Comparison of ENCODE assay signal across 13 cellular contexts in the genomic region with DNA sequence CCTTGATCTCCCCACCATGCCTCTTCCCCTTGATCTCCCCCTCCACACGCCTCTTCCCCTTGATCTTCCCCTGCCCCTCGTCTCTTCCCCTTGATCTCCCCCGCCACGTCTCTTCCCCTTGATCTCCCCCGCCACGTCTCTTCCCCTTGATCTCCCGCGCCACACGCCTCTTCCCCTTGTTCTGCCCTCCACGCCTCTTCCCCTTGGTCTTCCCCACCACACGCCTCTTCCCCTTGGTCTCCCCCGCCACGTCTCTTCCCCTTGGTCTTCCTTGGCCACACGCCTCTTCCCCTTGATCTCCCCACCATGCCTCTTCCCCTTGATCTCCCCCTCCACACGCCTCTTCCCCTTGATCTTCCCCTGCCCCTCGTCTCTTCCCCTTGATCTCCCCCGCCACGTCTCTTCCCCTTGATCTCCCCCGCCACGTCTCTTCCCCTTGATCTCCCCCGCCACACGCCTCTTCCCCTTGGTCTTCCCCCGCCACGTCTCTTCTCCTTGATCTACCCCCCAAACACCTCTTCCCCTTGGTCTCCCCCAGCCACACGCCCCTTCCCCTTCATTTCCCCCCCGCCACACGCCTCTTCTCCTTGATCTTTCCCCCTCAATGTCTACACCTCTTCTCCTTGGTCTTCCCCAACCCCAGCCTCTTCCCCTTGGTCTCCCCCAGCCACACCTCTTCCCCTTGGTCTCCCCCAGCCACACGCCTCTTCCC. TPM values are rescaled to one million over a fixed set of nuclear protein-coding genes. Genes with fewer than 3 reads are reported as not detected.
DNase-seq lines count a peak whose midpoint lies in the region; ATAC-seq lines count a peak whose summit lies in the region.
"Not testable (repeated sequence)": the region's sequence is repeated elsewhere in the genome, so short reads cannot be mapped to it uniquely, and the experiment has no call there.
"Had no signal": no experiment of that assay in that cellular context is flagged by ENCODE, and none has a peak within 500 bp of the region (broad histone marks: within the 10 kb centered on the region; RNA-seq: fewer than 3 reads in every experiment).

No MANE protein-coding gene starts in this region.

- DNase-seq in CD4-positive, alpha-beta memory T cell; central memory CD8-positive, alpha-beta T cell (ENCODE audit: low spot score in 2 of 2): not testable (repeated sequence)
- DNase-seq in T-helper 17 cell (peak in 1 of 3 donors; percentile 18), cardiac septum (ENCODE audit: low spot score) (peak; percentile 5)
- peak in 6 of 10 donors; percentile 0 to 76 (median 52) for DNase-seq in naive thymus-derived CD8-positive, alpha-beta T cell
- peak; percentile 1 for DNase-seq in stimulated activated CD4-positive, alpha-beta T cell treated with anti-CD3 and anti-CD28 coated beads, Interleukin-4, amount 100 ng/mL, for 1 hour

- H3K27ac ChIP-seq in CD4-positive, alpha-beta memory T cell (ENCODE audit: low read depth, low read length): not testable (repeated sequence)

- H3K27me3 Mint-ChIP-seq in CD4-positive, alpha-beta memory T cell; T-helper 17 cell; activated T-helper 17 cell treated with anti-CD3 and anti-CD28 coated beads, Interleukin-2, amount 50 U/mL, for 72 hours; central memory CD8-positive, alpha-beta T cell; naive thymus-derived CD8-positive, alpha-beta T cell: not testable (repeated sequence)

- intact Hi-C loops in CD4-positive, alpha-beta memory T cell (cut with micrococcal nuclease); cardiac septum (cut with DNase I): not testable (repeated sequence)

- H3K4me3 Mint-ChIP-seq in CD4-positive, alpha-beta memory T cell: peak overlapping the region in 6 of 8 donors; percentile 31 to 82 (median 70)
- peak overlapping the region; percentile 83 for H3K4me3 Mint-ChIP-seq in T-helper 17 cell
- peak overlapping the region; percentile 39 for H3K4me3 Mint-ChIP-seq in activated T-helper 17 cell treated with anti-CD3 and anti-CD28 coated beads, Interleukin-2, amount 50 U/mL, for 72 hours
- peak overlapping the region; percentile 72 for H3K4me3 Mint-ChIP-seq in central memory CD8-positive, alpha-beta T cell
- H3K4me3 Mint-ChIP-seq in naive thymus-derived CD8-positive, alpha-beta T cell: peak overlapping the region in 5 of 10 donors; percentile 51 to 78 (median 59)

- not testable (repeated sequence) for H3K36me3 Mint-ChIP-seq in CD4-positive, alpha-beta memory T cell; T-helper 17 cell (ENCODE audit: low read depth); activated T-helper 17 cell treated with anti-CD3 and anti-CD28 coated beads, Interleukin-2, amount 50 U/mL, for 72 hours (ENCODE audit: low read depth)
- peaks cover 23% of the 10 kb centered on the region for H3K36me3 Mint-ChIP-seq in central memory CD8-positive, alpha-beta T cell (ENCODE audit: insufficient read depth)
- peaks cover 0 to 20% (median 10%) of the 10 kb centered on the region in 3 donors for H3K36me3 Mint-ChIP-seq in naive thymus-derived CD8-positive, alpha-beta T cell

- CTCF ChIA-PET in CD4-positive, alpha-beta memory T cell (lab: Charles Lee; ENCODE audit: partially characterized antibody): not testable (repeated sequence)

- peak overlapping the region in 4 of 7 donors; percentile 82 to 96 (median 87) for H3K27ac Mint-ChIP-seq in CD4-positive, alpha-beta memory T cell
- H3K27ac Mint-ChIP-seq in T-helper 17 cell: not testable (repeated sequence)
- peak overlapping the region; percentile 43 for H3K27ac Mint-ChIP-seq in activated T-helper 17 cell treated with anti-CD3 and anti-CD28 coated beads, Interleukin-2, amount 50 U/mL, for 72 hours
- peak overlapping the region; percentile 89 for H3K27ac Mint-ChIP-seq in central memory CD8-positive, alpha-beta T cell (ENCODE audit: low read depth)
- H3K27ac Mint-ChIP-seq in naive thymus-derived CD8-positive, alpha-beta T cell: peak overlapping the region in 7 of 10 donors; percentile 76 to 99 (median 94)

- H3K9me3 ChIP-seq in CD4-positive, alpha-beta memory T cell (ENCODE audit: control insufficient read depth in 1 of 2, low read length in 2 of 2); T-helper 17 cell (ENCODE audit: control insufficient read depth, low read length, poor library complexity, severe bottlenecking): not testable (repeated sequence)

- H3K27me3 ChIP-seq in CD4-positive, alpha-beta memory T cell (ENCODE audit: insufficient read depth, low read length): not testable (repeated sequence)

- not testable (repeated sequence) for H3K4me3 ChIP-seq in CD4-positive, alpha-beta memory T cell (ENCODE audit: low read length in 2 of 2)

- ATAC-seq in T-helper 17 cell; activated T-helper 17 cell treated with anti-CD3 and anti-CD28 coated beads, Interleukin-2, amount 50 U/mL, for 72 hours (replicated peaks); central memory CD8-positive, alpha-beta T cell (replicated peaks; ENCODE audit: extremely low read depth, poor library complexity, severe bottlenecking): not testable (repeated sequence)
- ATAC-seq in naive thymus-derived CD8-positive, alpha-beta T cell: peak; percentile 49 to 52

- H3K9me3 Mint-ChIP-seq in CD4-positive, alpha-beta memory T cell; activated T-helper 17 cell treated with anti-CD3 and anti-CD28 coated beads, Interleukin-2, amount 50 U/mL, for 72 hours; central memory CD8-positive, alpha-beta T cell: not testable (repeated sequence)
- peaks cover 0 to 11% (median 0%) of the 10 kb centered on the region in 9 donors for H3K9me3 Mint-ChIP-seq in naive thymus-derived CD8-positive, alpha-beta T cell

- not testable (repeated sequence) for H3K36me3 ChIP-seq in CD4-positive, alpha-beta memory T cell (ENCODE audit: insufficient read depth, low read length)

- POLR2A ChIA-PET in CD4-positive, alpha-beta memory T cell (lab: Charles Lee; ENCODE audit: partially characterized antibody); naive thymus-derived CD8-positive, alpha-beta T cell (lab: Charles Lee): not testable (repeated sequence)

- H3K4me1 ChIP-seq in CD4-positive, alpha-beta memory T cell (ENCODE audit: insufficient read depth, low read length): peaks cover 50% of the 10 kb centered on the region

- peaks cover 9 to 58% (median 27%) of the 10 kb centered on the region in 4 donors for H3K4me1 Mint-ChIP-seq in CD4-positive, alpha-beta memory T cell
- H3K4me1 Mint-ChIP-seq in T-helper 17 cell: peaks cover 20% of the 10 kb centered on the region
- H3K4me1 Mint-ChIP-seq in activated T-helper 17 cell treated with anti-CD3 and anti-CD28 coated beads, Interleukin-2, amount 50 U/mL, for 72 hours: not testable (repeated sequence)
- peaks cover 36% of the 10 kb centered on the region for H3K4me1 Mint-ChIP-seq in central memory CD8-positive, alpha-beta T cell
- H3K4me1 Mint-ChIP-seq in naive thymus-derived CD8-positive, alpha-beta T cell: peaks cover 6 to 55% (median 31%) of the 10 kb centered on the region in 4 donors

RNA-seq across cellular contexts. Expression of gene NSMF, which starts 7.7 kb away (rescaled TPM):
- total RNA-seq in CD4-positive, alpha-beta memory T cell: 10 to 100 TPM; 18.3 to 20.9 TPM
- 10 to 100 TPM in 1 of 2 donors, 1 to 10 TPM in 1; 3.8 to 10.6 TPM for polyA plus RNA-seq in CD4-positive, alpha-beta memory T cell
- total RNA-seq in T-helper 17 cell: 10 to 100 TPM; 41.5 to 54.2 TPM
- 10 to 100 TPM; 26.6 to 35.5 TPM for total RNA-seq in activated T-helper 17 cell treated with anti-CD3 and anti-CD28 coated beads, Interleukin-2, amount 50 U/mL, for 72 hours
- 12.2 TPM for total RNA-seq in cardiac septum
- 10 to 100 TPM; 19.1 to 19.3 TPM for total RNA-seq in naive thymus-derived CD8-positive, alpha-beta T cell
- polyA plus RNA-seq in naive thymus-derived CD8-positive, alpha-beta T cell: 10 to 100 TPM in 1 of 3 donors, 1 to 10 TPM in 2; 7.7 to 14.7 (median 8.2) TPM

RNA-seq across cellular contexts. Expression of gene ENTPD8, which starts 10.3 kb away (rescaled TPM):
- not detected for total RNA-seq in CD4-positive, alpha-beta memory T cell
- polyA plus RNA-seq in CD4-positive, alpha-beta memory T cell: not detected
- total RNA-seq in T-helper 17 cell: not detected
- not detected for total RNA-seq in activated T-helper 17 cell treated with anti-CD3 and anti-CD28 coated beads, Interleukin-2, amount 50 U/mL, for 72 hours
- not detected for total RNA-seq in cardiac septum
- not detected for total RNA-seq in naive thymus-derived CD8-positive, alpha-beta T cell
- polyA plus RNA-seq in naive thymus-derived CD8-positive, alpha-beta T cell: not detected
- total RNA-seq: Daoy, IMR-90, PC-3, SJCRH30 had no signal

RNA-seq across cellular contexts. Expression of gene NOXA1, which starts 28.2 kb away (rescaled TPM):
- total RNA-seq in CD4-positive, alpha-beta memory T cell: 1 to 10 TPM; 4.5 to 5.6 TPM
- polyA plus RNA-seq in CD4-positive, alpha-beta memory T cell: under 1 TPM; 0.29 to 1.00 TPM
- total RNA-seq in T-helper 17 cell (1 to 10 TPM; 3.0 to 3.3 TPM), cardiac septum (3.3 TPM)
- total RNA-seq in activated T-helper 17 cell treated with anti-CD3 and anti-CD28 coated beads, Interleukin-2, amount 50 U/mL, for 72 hours: under 1 TPM; 0.39 to 0.58 TPM
- total RNA-seq in naive thymus-derived CD8-positive, alpha-beta T cell: 1 to 10 TPM; 4.1 to 4.5 TPM
- 1 to 10 TPM in 2 of 3 donors, under 1 TPM in 1; 0.75 to 1.1 (median 1.1) TPM for polyA plus RNA-seq in naive thymus-derived CD8-positive, alpha-beta T cell
- total RNA-seq: Daoy, G401, H4, IMR-90, SJCRH30 had no signal

RNA-seq across cellular contexts. Expression of gene EXD3, which starts 28.5 kb away (rescaled TPM):
- 10 to 100 TPM; 21.4 to 21.9 TPM for total RNA-seq in CD4-positive, alpha-beta memory T cell
- polyA plus RNA-seq in CD4-positive, alpha-beta memory T cell: 1 to 10 TPM; 2.5 to 7.1 TPM
- 10 to 100 TPM; 15.4 to 17.8 TPM for total RNA-seq in T-helper 17 cell
- 1 to 10 TPM; 8.8 to 10.0 TPM for total RNA-seq in activated T-helper 17 cell treated with anti-CD3 and anti-CD28 coated beads, Interleukin-2, amount 50 U/mL, for 72 hours
- 11.3 TPM for total RNA-seq in cardiac septum
- total RNA-seq in naive thymus-derived CD8-positive, alpha-beta T cell: 10 to 100 TPM; 26.4 to 28.3 TPM
- 1 to 10 TPM; 2.6 to 4.3 (median 3.9) TPM for polyA plus RNA-seq in naive thymus-derived CD8-positive, alpha-beta T cell
